Comparison of ENCODE assay signal across 8 cellular contexts in genomic region chr6:27687154-27688013, GRCh38.
DNase-seq lines count a peak whose midpoint lies in the region; ATAC-seq and TF ChIP-seq lines count a peak whose summit lies in the region.

No MANE protein-coding gene starts in this region.

- ATAC-seq in GM18873 (IDR thresholded peaks at IDR 0.05; ENCODE audit: low FRiP score, unreplicated experiment) = peak; percentile 69
- ATAC-seq in HG03159 (IDR thresholded peaks at IDR 0.05; ENCODE audit: unreplicated experiment) = peak; percentile 66
- peak; percentile 53 to 66 for ATAC-seq in activated CD4-positive, CD25-positive, alpha-beta regulatory T cell treated with anti-CD3 and anti-CD28 coated beads, Interleukin-2, amount 50 U/mL, for 24 hours

- DNase-seq in AG10803 (ENCODE audit: low read depth) = peak; percentile 65
- DNase-seq in NCI-H345 (lab: John Stamatoyannopoulos, UW) = peak; percentile 92
- peak; percentile 30 to 71 for DNase-seq in cerebellar nuclear complex (lab: John Stamatoyannopoulos, UW)
- DNase-seq in left kidney (ENCODE audit: low read depth, low spot score) = peak; percentile 95
- peak; percentile 63 for DNase-seq in stimulated activated CD4-positive, alpha-beta T cell treated with anti-CD3 and anti-CD28 coated beads, Interleukin-2, amount 100 ng/mL, for 4 hours (ENCODE audit: low read depth)

- H3K4me3 ChIP-seq in AG10803 (ENCODE audit: low read length) = peak overlapping the region; percentile 77

- peak; percentile 71 for TF ChIP-seq CTCF in AG10803 (conservative IDR thresholded peaks at IDR 0.05; ENCODE audit: low read length)

Comparison
In these comparisons a context has a peak if more than half of its experiments do, and no peak if none do; other contexts are left out.
1. Peak in every context shown above with its lines: DNase-seq, ATAC-seq and H3K4me3 ChIP-seq.